In genomic region chr11:117327255-117327566, GRCh38 we compare ENCODE assay signal across 8 cellular contexts. TPM values are rescaled to one million over a fixed set of nuclear protein-coding genes. Genes with fewer than 3 reads are reported as not detected.
DNase-seq lines count a peak whose midpoint lies in the region; ATAC-seq and TF ChIP-seq lines count a peak whose summit lies in the region.
"Not testable (repeated sequence)": the region's sequence is repeated elsewhere in the genome, so short reads cannot be mapped to it uniquely, and the experiment has no call there.

No MANE protein-coding gene starts in this region.

- peaks cover 11% of the 10 kb centered on the region; the same call in 1 of the 2 replicates for H3F3A ChIP-seq in GM23248 (ENCODE audit: insufficient read depth)

- peaks cover 36% of the 10 kb centered on the region for H3K79me2 ChIP-seq in GM23248 (ENCODE audit: insufficient read depth)
- H3K79me2 ChIP-seq in OCI-LY3 (ENCODE audit: low read length) = not testable (repeated sequence)
- peaks cover 32% of the 10 kb centered on the region for H3K79me2 ChIP-seq in osteoblast (ENCODE audit: insufficient read depth, low read length)

- H3K4me1 ChIP-seq in GM23248 (ENCODE audit: insufficient read depth) = peaks cover 17% of the 10 kb centered on the region
- peaks cover 11% of the 10 kb centered on the region for H3K4me1 ChIP-seq in OCI-LY3 (ENCODE audit: low read length)
- not testable (repeated sequence) for H3K4me1 ChIP-seq in ascending aorta; iPS-20b (ENCODE audit: insufficient read depth, low read length)
- peaks cover 11% of the 10 kb centered on the region for H3K4me1 ChIP-seq in osteoblast (ENCODE audit: insufficient read depth, low read length)
- peaks cover 9 to 25% of the 10 kb centered on the region in 2 donors for H3K4me1 ChIP-seq in thoracic aorta (ENCODE audit: control insufficient read depth in 1 of 2, low read depth in 2 of 2)

- not testable (repeated sequence) for DNase-seq in AG10803 (ENCODE audit: low read depth); GM23248; ascending aorta (ENCODE audit: low spot score in 2 of 2); epithelial cell of proximal tubule (ENCODE audit: low read depth); osteoblast (ENCODE audit: insufficient read length, low spot score, missing footprints); thoracic aorta (ENCODE audit: low spot score)

- intact Hi-C loops in ascending aorta (cut with DNase I) = loop anchor here (5.0 kb wide), 3 partner anchors 180 to 555 kb away; partner anchors contain the start of genes BUD13 and ZPR1

- not testable (repeated sequence) for ATAC-seq in thoracic aorta (ENCODE audit: insufficient number of reproducible peaks, low FRiP score, low read depth)

- TF ChIP-seq CTCF in AG10803 (conservative IDR thresholded peaks at IDR 0.05; ENCODE audit: low read length); OCI-LY3 (IDR thresholded peaks at IDR 0.05; ENCODE audit: low read depth, low read length); ascending aorta (IDR thresholded peaks at IDR 0.05); epithelial cell of proximal tubule (conservative IDR thresholded peaks at IDR 0.05; ENCODE audit: low read depth, low read length); osteoblast (IDR thresholded peaks at IDR 0.05; ENCODE audit: extremely low read depth, low read depth, low read length); thoracic aorta (IDR thresholded peaks at IDR 0.05): not testable (repeated sequence)

- H2AFZ ChIP-seq in GM23248 = peak overlapping the region; percentile 85
- H2AFZ ChIP-seq in OCI-LY3 (ENCODE audit: low read depth, low read length) = not testable (repeated sequence)
- peak overlapping the region; percentile 63 for H2AFZ ChIP-seq in osteoblast (ENCODE audit: low read length)

- not testable (repeated sequence) for H3K9me2 ChIP-seq in GM23248 (ENCODE audit: insufficient read depth)

- WGBS in GM23248 (ENCODE audit: low coverage in 1 of 2, low lambda C conversion rate in 2 of 2, missing lambda C conversion rate in 2 of 2), 2 experiments = 9 to 12% methylated on average over 5 of the region's 5 CpGs

- H4K20me1 ChIP-seq in GM23248 (ENCODE audit: insufficient read depth); OCI-LY3 (ENCODE audit: insufficient read depth, low read length): not testable (repeated sequence)
- peaks cover 12% of the 10 kb centered on the region for H4K20me1 ChIP-seq in osteoblast (ENCODE audit: insufficient read depth, low read length)

- in situ Hi-C loops in GM23248 (cut with MboI) = not testable (repeated sequence)

- H3K9ac ChIP-seq in GM23248 = peak overlapping the region; percentile 94
- peak overlapping the region; percentile 47 for H3K9ac ChIP-seq in OCI-LY3 (ENCODE audit: low read length)
- H3K9ac ChIP-seq in iPS-20b (ENCODE audit: low read depth, low read length) = not testable (repeated sequence)

- H3K4me3 ChIP-seq in AG10803 (ENCODE audit: low read length) (peak overlapping the region; percentile 83), GM23248 (peak overlapping the region; percentile 97), OCI-LY3 (ENCODE audit: low read length) (peak overlapping the region; percentile 80), ascending aorta (peak overlapping the region; percentile 82 to 87), epithelial cell of proximal tubule (ENCODE audit: low read depth, low read length) (peak overlapping the region; percentile 95), iPS-20b (ENCODE audit: low read length) (peak overlapping the region; percentile 90; the same call in 1 of the 2 replicates), osteoblast (ENCODE audit: insufficient read depth, low read length) (peak overlapping the region; percentile 91), thoracic aorta (peak overlapping the region; percentile 91)

- H3K36me3 ChIP-seq in GM23248 (ENCODE audit: low read depth); OCI-LY3 (replicated peaks; ENCODE audit: low read depth, low read length); ascending aorta; iPS-20b (ENCODE audit: insufficient read depth, low read depth, low read length); osteoblast (ENCODE audit: insufficient read depth, low read length); thoracic aorta: not testable (repeated sequence)

- H3K27ac ChIP-seq in GM23248 (peak overlapping the region; percentile 93), ascending aorta (peak overlapping the region; percentile 88 to 89), osteoblast (ENCODE audit: low read depth, low read length) (peak overlapping the region; percentile 90), thoracic aorta (peak overlapping the region in 1 of 2 donors; percentile 84)
- H3K27ac ChIP-seq in OCI-LY3 (ENCODE audit: low read length); iPS-20b (ENCODE audit: low read length): not testable (repeated sequence)

- H3K4me2 ChIP-seq in GM23248 (ENCODE audit: unreplicated experiment) (peak overlapping the region; percentile 90), OCI-LY3 (ENCODE audit: low read length) (peak overlapping the region; percentile 50), osteoblast (ENCODE audit: insufficient read depth, low read length) (peak overlapping the region; percentile 87)

- not testable (repeated sequence) for H3K9me3 ChIP-seq in GM23248 (ENCODE audit: low read depth); OCI-LY3 (ENCODE audit: insufficient read depth, low read length); ascending aorta; iPS-20b (ENCODE audit: insufficient read depth, low read depth, low read length); osteoblast (ENCODE audit: low read depth, low read length); thoracic aorta

- H3K27me3 ChIP-seq in GM23248 (replicated peaks; ENCODE audit: insufficient read depth); OCI-LY3 (ENCODE audit: low read depth, low read length); ascending aorta; iPS-20b (ENCODE audit: insufficient read depth, low read length); osteoblast (ENCODE audit: insufficient read depth, low read length); thoracic aorta (replicated peaks; ENCODE audit: insufficient read depth): not testable (repeated sequence)

RNA-seq across cellular contexts. Expression of gene CEP164, which starts 0.4 kb away (rescaled TPM):
- total RNA-seq in GM23248 (2014; rRNA removed; shearing (Covaris generic)) = 30.9 and 48.2 TPM in 2 replicates
- polyA plus RNA-seq in GM23248 (2016; fragmentation: Nextera tagmentation; extraction: Ambion mirVana) = 20.0 and 20.3 TPM in 2 replicates
- total RNA-seq in ascending aorta = 15.1 TPM
- total RNA-seq in epithelial cell of proximal tubule = 20.0 and 20.2 TPM in 2 replicates
- 38.0 and 40.7 TPM in 2 replicates for total RNA-seq in osteoblast
- total RNA-seq in thoracic aorta = 10 to 100 TPM; 27.9 to 53.4 TPM

RNA-seq across cellular contexts. Expression of gene BACE1, which starts 11.2 kb away (rescaled TPM):
- total RNA-seq in GM23248 (2014; rRNA removed; shearing (Covaris generic)) = 40.5 and 45.8 TPM in 2 replicates
- 14.4 and 15.0 TPM in 2 replicates for polyA plus RNA-seq in GM23248 (2016; fragmentation: Nextera tagmentation; extraction: Ambion mirVana)
- total RNA-seq in ascending aorta (27.2 TPM), epithelial cell of proximal tubule (8.7 and 8.9 TPM in 2 replicates), osteoblast (45.6 and 52.7 TPM in 2 replicates), thoracic aorta (10 to 100 TPM; 37.2 to 67.3 TPM)

RNA-seq across cellular contexts. Expression of gene BACE1-AS, which starts 36.1 kb away (rescaled TPM):
- total RNA-seq in GM23248 (2014; rRNA removed; shearing (Covaris generic)) = 1.5 and 3.2 TPM in 2 replicates
- polyA plus RNA-seq in GM23248 (2016; fragmentation: Nextera tagmentation; extraction: Ambion mirVana) = 6.6 and 7.0 TPM in 2 replicates
- total RNA-seq in ascending aorta (6.8 TPM), epithelial cell of proximal tubule (1.7 and 6.6 TPM in 2 replicates), osteoblast (3.5 and 4.0 TPM in 2 replicates), thoracic aorta (1 to 10 TPM; 5.8 to 7.8 TPM)
